8 cellular contexts compared by ENCODE assay signal in genomic region chr18:51196116-51196810, GRCh38. TPM values are rescaled to one million over a fixed set of nuclear protein-coding genes. Genes with fewer than 3 reads are reported as not detected.
DNase-seq lines count a peak whose midpoint lies in the region; ATAC-seq, FAIRE-seq and TF ChIP-seq lines count a peak whose summit lies in the region.

No MANE protein-coding gene starts in this region.

- H2AFZ ChIP-seq in OCI-LY3 (ENCODE audit: low read depth, low read length) = no peak overlapping the region

- peak overlapping the region; percentile 91 for H3K9ac ChIP-seq in OCI-LY3 (ENCODE audit: low read length)

- intact Hi-C loops in CD4-positive, alpha-beta T cell (cut with DNase I, micrococcal nuclease) = loop anchor here (1.0 to 10.0 kb wide), 9 partner anchors 17 to 911 kb away; partner anchors contain the start of genes CXXC1 (in 2 of the 2), ME2 (in 2 of the 2), ELAC1 (in 1 of the 2) and MBD1 (in 1 of the 2)
- intact Hi-C loops in head of caudate nucleus (cut with DNase I) = loop anchor here (5.0 kb wide), 2 partner anchors 164 to 319 kb away; partner anchors contain the start of genes ME2 and SMAD4
- intact Hi-C loops in posterior cingulate gyrus (cut with DNase I) = loop anchor here (5.0 to 10.0 kb wide), 3 partner anchors 169 to 321 kb away; partner anchors contain the start of gene ME2

- no peak for TF ChIP-seq CTCF in CD4-positive, alpha-beta T cell (IDR thresholded peaks at IDR 0.05)
- 0 out of 2 replicates have a peak, but pooled peaks have one; percentile 4 for TF ChIP-seq CTCF in OCI-LY3 (IDR thresholded peaks at IDR 0.05; ENCODE audit: low read depth, low read length)

- peaks cover 38% of the 10 kb centered on the region for H3K4me1 ChIP-seq in OCI-LY3 (ENCODE audit: low read length)

- H3K9me3 ChIP-seq in CD4-positive, alpha-beta T cell (ENCODE audit: control insufficient read depth, low read length) = no peaks in the 10 kb centered on the region
- H3K9me3 ChIP-seq in OCI-LY3 (ENCODE audit: insufficient read depth, low read length) = no peaks in the 10 kb centered on the region

- H4K20me1 ChIP-seq in OCI-LY3 (ENCODE audit: insufficient read depth, low read length) = peaks cover 41% of the 10 kb centered on the region

- peak overlapping the region; percentile 91 for H3K27ac Mint-ChIP-seq in CD4-positive, alpha-beta T cell
- peak overlapping the region; percentile 96 for H3K27ac Mint-ChIP-seq in activated naive CD4-positive, alpha-beta T cell treated with anti-CD3 and anti-CD28 coated beads, Interleukin-2, amount 10 ng/mL, durations not matched to agents 7 days and 5 days

- H3K36me3 ChIP-seq in OCI-LY3 (replicated peaks; ENCODE audit: low read depth, low read length) = peaks cover 32% of the 10 kb centered on the region

- H3K4me1 Mint-ChIP-seq in CD4-positive, alpha-beta T cell (ENCODE audit: low read depth) = peaks cover 48% of the 10 kb centered on the region
- H3K4me1 Mint-ChIP-seq in activated naive CD4-positive, alpha-beta T cell treated with anti-CD3 and anti-CD28 coated beads, Interleukin-2, amount 10 ng/mL, durations not matched to agents 7 days and 5 days = peaks cover 50% of the 10 kb centered on the region

- no peak for ATAC-seq in CD4-positive, alpha-beta T cell (ENCODE audit: poor library complexity)
- ATAC-seq in GM21737 (IDR thresholded peaks at IDR 0.05; ENCODE audit: unreplicated experiment) = peak; percentile 2

- H3K27ac ChIP-seq in CD4-positive, alpha-beta T cell (ENCODE audit: low read depth, low read length) = peak overlapping the region; percentile 86
- peak overlapping the region; percentile 74 for H3K27ac ChIP-seq in OCI-LY3 (ENCODE audit: low read length)

- CTCF ChIA-PET in CD4-positive, alpha-beta T cell (lab: Charles Lee) = interaction anchor here (1.6 to 1.7 kb wide), 2 partner anchors 10 to 11 kb away, joined by 4 to 5 read pairs; no protein-coding TSS in a partner anchor
- CTCF ChIA-PET in activated naive CD4-positive, alpha-beta T cell treated with anti-CD3 and anti-CD28 coated beads, Interleukin-2, amount 10 ng/mL, durations not matched to agents 7 days and 5 days (lab: Charles Lee) = interaction anchor here (0.7 to 2.2 kb wide), 6 partner anchors 10 to 86 kb away, joined by 3 to 6 read pairs (median 3); no protein-coding TSS in a partner anchor
- CTCF ChIA-PET in HEK293T (lab: Yijun Ruan, JAX) = interaction anchor here (0.6 kb wide), 1 partner anchor 142 kb away, joined by 4 read pairs; no protein-coding TSS in a partner anchor

- H3K9me3 Mint-ChIP-seq in CD4-positive, alpha-beta T cell = no peaks in the 10 kb centered on the region
- no peaks in the 10 kb centered on the region for H3K9me3 Mint-ChIP-seq in activated naive CD4-positive, alpha-beta T cell treated with anti-CD3 and anti-CD28 coated beads, Interleukin-2, amount 10 ng/mL, durations not matched to agents 7 days and 5 days

- H3K27me3 Mint-ChIP-seq in CD4-positive, alpha-beta T cell = no peaks in the 10 kb centered on the region
- H3K27me3 Mint-ChIP-seq in activated naive CD4-positive, alpha-beta T cell treated with anti-CD3 and anti-CD28 coated beads, Interleukin-2, amount 10 ng/mL, durations not matched to agents 7 days and 5 days = no peaks in the 10 kb centered on the region

- H3K36me3 Mint-ChIP-seq in CD4-positive, alpha-beta T cell (ENCODE audit: low read depth) = peaks cover 24% of the 10 kb centered on the region
- peaks cover 23% of the 10 kb centered on the region for H3K36me3 Mint-ChIP-seq in activated naive CD4-positive, alpha-beta T cell treated with anti-CD3 and anti-CD28 coated beads, Interleukin-2, amount 10 ng/mL, durations not matched to agents 7 days and 5 days

- peak overlapping the region; percentile 78 for H3K4me3 ChIP-seq in OCI-LY3 (ENCODE audit: low read length)

- H3K79me2 ChIP-seq in OCI-LY3 (ENCODE audit: low read length) = peaks cover 60% of the 10 kb centered on the region

- H3K4me2 ChIP-seq in OCI-LY3 (ENCODE audit: low read length) = peak overlapping the region; percentile 83

- no peaks in the 10 kb centered on the region for H3K27me3 ChIP-seq in CD4-positive, alpha-beta T cell (ENCODE audit: control insufficient read depth, insufficient read depth, low read length)
- no peaks in the 10 kb centered on the region for H3K27me3 ChIP-seq in OCI-LY3 (ENCODE audit: low read depth, low read length)

- POLR2A ChIA-PET in CD4-positive, alpha-beta T cell (lab: Charles Lee) = interaction anchor here (0.8 to 6.2 kb wide), 7 partner anchors 10 to 318 kb away, joined by 3 to 85 read pairs (median 14); partner anchors contain the start of genes ME2 and SMAD4
- POLR2A ChIA-PET in HEK293T (lab: Yijun Ruan, JAX) = interaction anchor here (0.8 to 1.5 kb wide), 5 partner anchors 10 to 166 kb away, joined by 3 to 6 read pairs (median 3); partner anchors contain the start of gene SMAD4

- DNase-seq in CD4-positive, alpha-beta T cell = peak in 9 of 10 experiments; percentile 15 to 52 (median 26)
- peak; percentile 51 for DNase-seq in activated naive CD4-positive, alpha-beta T cell treated with anti-CD3 and anti-CD28 coated beads, Interleukin-2, amount 10 ng/mL, durations not matched to agents 7 days and 5 days
- peak in 41 of 42 donors; percentile 19 to 65 (median 43) for DNase-seq in head of caudate nucleus
- peak in 7 of 10 donors; percentile 10 to 85 (median 27) for DNase-seq in posterior cingulate gyrus
- DNase-seq in urothelium cell line (ENCODE audit: low spot score) = peak; percentile 6
- no peak for DNase-seq in HEK293T (ENCODE audit: extremely low spot score)

- H3K4me3 Mint-ChIP-seq in CD4-positive, alpha-beta T cell = peak overlapping the region; percentile 94
- peak overlapping the region; percentile 96 for H3K4me3 Mint-ChIP-seq in activated naive CD4-positive, alpha-beta T cell treated with anti-CD3 and anti-CD28 coated beads, Interleukin-2, amount 10 ng/mL, durations not matched to agents 7 days and 5 days

- no peak for FAIRE-seq in urothelium cell line (lab: Jason Lieb, UNC)

TF ChIP-seq in HEK293T, 16 proteins besides CTCF, POLR2A, EP300 and RAD21:
- TF ChIP-seq NFRKB (IDR thresholded peaks at IDR 0.05) = no peak
- no peak for TF ChIP-seq SUZ12 (IDR thresholded peaks at IDR 0.05)
- TF ChIP-seq LEF1 (IDR thresholded peaks at IDR 0.05; ENCODE audit: borderline replicate concordance) = no peak
- TF ChIP-seq ELF4 (IDR thresholded peaks at IDR 0.05) = no peak
- no peak for TF ChIP-seq L3MBTL2 (conservative IDR thresholded peaks at IDR 0.05)
- no peak for TF ChIP-seq BHLHE40 (IDR thresholded peaks at IDR 0.05; ENCODE audit: borderline replicate concordance)
- no peak for TF ChIP-seq FOXK2 (IDR thresholded peaks at IDR 0.05)
- TF ChIP-seq PKNOX1 (IDR thresholded peaks at IDR 0.05) = no peak
- no peak for TF ChIP-seq TARDBP (IDR thresholded peaks at IDR 0.05)
- TF ChIP-seq CTBP1 (IDR thresholded peaks at IDR 0.05; ENCODE audit: borderline replicate concordance) = no peak
- no peak for TF ChIP-seq SP1 (IDR thresholded peaks at IDR 0.05)
- no peak for TF ChIP-seq FOXM1 (IDR thresholded peaks at IDR 0.05; ENCODE audit: borderline replicate concordance)
- TF ChIP-seq FOXA1 (IDR thresholded peaks at IDR 0.05) = no peak
- no peak for TF ChIP-seq ARNT (IDR thresholded peaks at IDR 0.05)
- no peak for TF ChIP-seq HDGF (IDR thresholded peaks at IDR 0.05; ENCODE audit: borderline replicate concordance)
- no peak for TF ChIP-seq ZNF384 (IDR thresholded peaks at IDR 0.05)

RNA-seq across cellular contexts. Expression of gene MEX3C, which starts 1.2 kb away (rescaled TPM):
- total RNA-seq in CD4-positive, alpha-beta T cell = 10 to 100 TPM; 70.8 to 76.1 TPM
